ENCODE assay signal across 32 cellular contexts in genomic region chr10:61543831-61544230, GRCh38.
"Had no signal": no experiment of that assay in that cellular context is flagged by ENCODE, and none has a peak within 500 bp of the region (broad histone marks: within the 10 kb centered on the region; RNA-seq: fewer than 3 reads in every experiment).

No MANE protein-coding gene starts in this region.

- ATAC-seq: gastrocnemius medialis; sciatic nerve; stimulated activated memory B cell treated with anti-CD40 and anti-IgM and Interleukin-4, amounts not matched to agents 10 μg/mL and 1 μg/mL and 100 μg/mL, for 72 hours; stimulated activated naive CD8-positive, alpha-beta T cell treated with anti-CD3 and anti-CD28 coated beads, Interleukin-15, amount 100 ng/mL, for 72 hours had no signal

- H3K79me2 ChIP-seq: hepatocyte had no signal

- H3K27me3 ChIP-seq: ascending aorta, cardiac muscle cell, colonic mucosa, dorsolateral prefrontal cortex, gastrocnemius medialis, hepatocyte, ovary, upper lobe of left lung, vagina had no signal

- H3K27ac ChIP-seq: ascending aorta, cardiac muscle cell, colonic mucosa, dorsolateral prefrontal cortex, gastrocnemius medialis, hepatocyte, left ventricle myocardium inferior, ovary, skin epidermis, upper lobe of left lung, vagina had no signal

- H3K4me1 ChIP-seq: ascending aorta, colonic mucosa, gastrocnemius medialis, left ventricle myocardium inferior, upper lobe of left lung, vagina had no signal

- H3K4me3 ChIP-seq: ascending aorta, cardiac muscle cell, colonic mucosa, dorsolateral prefrontal cortex, gastrocnemius medialis, hepatocyte, left ventricle myocardium inferior, lung, ovary, skin epidermis, upper lobe of left lung, vagina had no signal

- DNase-seq: activated CD4-positive, alpha-beta memory T cell treated with anti-CD3 and anti-CD28 coated beads, Interleukin-2, amount 10 ng/mL, durations not matched to agents 7 days and 5 days; activated CD4-positive, alpha-beta T cell treated with anti-CD3 and anti-CD28 coated beads for 1 hour; activated CD4-positive, alpha-beta T cell treated with anti-CD3 and anti-CD28 coated beads, Interleukin-2, amount 10 ng/mL, durations not matched to agents 7 days and 5 days; activated CD8-positive, alpha-beta memory T cell treated with anti-CD3 and anti-CD28 coated beads, Interleukin-2, amount 50 U/mL, for 48 hours; activated gamma-delta T cell; activated naive CD4-positive, alpha-beta T cell treated with anti-CD3 and anti-CD28 coated beads, Interleukin-2, amount 10 ng/mL, durations not matched to agents 7 days and 5 days; activated naive CD8-positive, alpha-beta T cell treated with anti-CD3 and anti-CD28 coated beads, Interleukin-2, amount 10 ng/mL, durations not matched to agents 7 days and 5 days; activated T-cell treated with anti-CD3 and anti-CD28 coated beads, Interleukin-2, amount 50 U/mL, for 24 hours; cerebellar nuclear complex; colonic mucosa; dorsolateral prefrontal cortex; effector memory CD4-positive, alpha-beta T cell; gastrocnemius medialis; glutamatergic neuron; islet precursor cell; left ventricle myocardium inferior; nephron progenitor cell; ovary; retina; stimulated activated CD4-positive, alpha-beta T cell treated with anti-CD3 and anti-CD28 coated beads, Interleukin-12 subunit alpha, Interleukin-12 subunit beta, amount 100 ng/mL, for 4 hours; stimulated activated CD4-positive, alpha-beta T cell treated with anti-CD3 and anti-CD28 coated beads, Interleukin-4, amount 100 ng/mL, for 1 hour; stimulated activated naive CD8-positive, alpha-beta T cell treated with anti-CD3 and anti-CD28 coated beads, Interleukin-15, amount 100 ng/mL, for 72 hours; substantia nigra; upper lobe of left lung had no signal

- H2AFZ ChIP-seq: hepatocyte had no signal

- H3K9me3 ChIP-seq: ascending aorta, colonic mucosa, gastrocnemius medialis, left ventricle myocardium inferior, ovary, upper lobe of left lung, vagina had no signal

- H3K36me3 ChIP-seq: ascending aorta, cardiac muscle cell, colonic mucosa, gastrocnemius medialis, left ventricle myocardium inferior, ovary, upper lobe of left lung, vagina had no signal

- H3K4me2 ChIP-seq: hepatocyte had no signal
